8 cellular contexts compared by ENCODE assay signal in the genomic region with DNA sequence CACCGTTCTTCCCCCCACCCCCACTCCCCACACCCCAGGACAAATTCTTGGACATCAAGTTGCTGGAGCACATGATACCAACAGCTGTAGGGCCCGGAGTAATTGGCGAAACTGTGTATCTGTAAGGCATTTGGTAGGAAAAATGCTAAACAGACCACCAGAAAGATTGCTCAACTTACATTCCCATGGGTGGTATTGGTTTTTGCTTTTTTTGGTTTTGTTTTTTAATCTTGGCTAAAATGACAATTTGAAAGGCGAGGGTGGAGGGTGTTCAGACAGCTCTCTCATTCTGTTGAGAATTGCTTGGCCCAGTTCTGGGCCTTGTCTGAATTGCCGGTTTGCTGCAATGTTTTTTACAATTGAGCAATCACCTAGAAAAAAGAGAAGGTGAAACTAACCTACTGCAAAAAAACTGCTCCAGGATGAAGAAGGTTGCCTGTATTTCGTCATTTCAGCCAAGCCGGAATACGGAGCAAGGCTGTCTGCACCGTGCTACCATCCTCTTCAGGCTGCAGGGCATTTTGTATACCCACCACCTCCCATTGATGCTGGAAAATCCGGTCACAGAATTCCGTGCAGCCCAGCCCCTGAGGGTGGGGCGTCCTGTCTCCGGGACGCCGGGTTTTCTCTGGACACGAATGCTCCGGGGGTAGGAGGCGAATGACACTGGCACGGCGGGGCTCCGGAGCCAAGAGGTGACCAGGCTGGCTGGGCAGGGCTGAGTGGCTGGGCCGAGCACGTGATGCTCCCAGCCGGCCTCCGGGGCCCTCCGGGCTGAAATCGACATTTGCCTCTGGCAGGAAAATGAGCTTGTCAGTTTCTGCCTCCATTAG. TPM values are rescaled to one million over a fixed set of nuclear protein-coding genes. Genes with fewer than 3 reads are reported as not detected.
A peak's percentile ranks its signal among the peaks of the same experiment; 100 is the strongest.
DNase-seq lines count a peak whose midpoint lies in the region; ATAC-seq lines count a peak whose summit lies in the region.

A gene (plus strand): TSS at position 777 of the 833 bp plus-strand sequence. CDS start 28,058 bp downstream, outside the sequence.

- intact Hi-C loops in activated T-helper 2 cell treated with anti-CD3 and anti-CD28 coated beads, Interferon-gamma antibody, Interleukin-2, Interleukin-4, amounts not matched to agents 10 μg/mL and 5 μg/mL and 100 μg/mL, durations not matched to agents 14 hours and 24 hours and 36 hours (cut with micrococcal nuclease): no loop called here
- intact Hi-C loops in head of caudate nucleus (cut with DNase I): no loop called here

- H3K4me3 Mint-ChIP-seq in activated T-helper 2 cell treated with anti-CD3 and anti-CD28 coated beads, Interferon-gamma antibody, Interleukin-2, Interleukin-4, amounts not matched to agents 10 μg/mL and 5 μg/mL and 100 μg/mL, durations not matched to agents 14 hours and 24 hours and 36 hours (ENCODE audit: low read depth): peak within 1 kb of the TSS; percentile 42

- no peaks in the 10 kb centered on the region for H3K9me3 Mint-ChIP-seq in activated T-helper 2 cell treated with anti-CD3 and anti-CD28 coated beads, Interferon-gamma antibody, Interleukin-2, Interleukin-4, amounts not matched to agents 10 μg/mL and 5 μg/mL and 100 μg/mL, durations not matched to agents 14 hours and 24 hours and 36 hours

- peaks cover 43% of the 10 kb centered on the region for H3K27me3 Mint-ChIP-seq in activated T-helper 2 cell treated with anti-CD3 and anti-CD28 coated beads, Interferon-gamma antibody, Interleukin-2, Interleukin-4, amounts not matched to agents 10 μg/mL and 5 μg/mL and 100 μg/mL, durations not matched to agents 14 hours and 24 hours and 36 hours (ENCODE audit: low read depth)

- no peak within 1 kb of the TSS for H3K27ac Mint-ChIP-seq in activated T-helper 2 cell treated with anti-CD3 and anti-CD28 coated beads, Interferon-gamma antibody, Interleukin-2, Interleukin-4, amounts not matched to agents 10 μg/mL and 5 μg/mL and 100 μg/mL, durations not matched to agents 14 hours and 24 hours and 36 hours

- no peaks in the 10 kb centered on the region for H3K36me3 Mint-ChIP-seq in activated T-helper 2 cell treated with anti-CD3 and anti-CD28 coated beads, Interferon-gamma antibody, Interleukin-2, Interleukin-4, amounts not matched to agents 10 μg/mL and 5 μg/mL and 100 μg/mL, durations not matched to agents 14 hours and 24 hours and 36 hours (ENCODE audit: low read depth)

- peaks cover 6% of the 10 kb centered on the region for H3K4me1 Mint-ChIP-seq in activated T-helper 2 cell treated with anti-CD3 and anti-CD28 coated beads, Interferon-gamma antibody, Interleukin-2, Interleukin-4, amounts not matched to agents 10 μg/mL and 5 μg/mL and 100 μg/mL, durations not matched to agents 14 hours and 24 hours and 36 hours (ENCODE audit: low read depth)

- DNase-seq in C1 segment of cervical spinal cord (lab: John Stamatoyannopoulos, UW) (peak in 13 of 14 donors; percentile 21 to 86 (median 68)), NAMALWA (ENCODE audit: low spot score) (peak; percentile 41), head of caudate nucleus (peak; percentile 64 to 91 (median 81)), occipital lobe (lab: John Stamatoyannopoulos, UW) (peak; percentile 48), NCI-H187 treated with DMSO at 0.1 percent for 48 hours (lab: John Stamatoyannopoulos, UW) (no peak)
- no peak for DNase-seq in activated T-helper 2 cell treated with anti-CD3 and anti-CD28 coated beads, Interferon-gamma antibody, Interleukin-2, Interleukin-4, amounts not matched to agents 10 μg/mL and 5 μg/mL and 100 μg/mL, durations not matched to agents 14 hours and 24 hours and 36 hours (ENCODE audit: low spot score)
- no peak for DNase-seq in NK-92 treated with Interleukin-12 subunit alpha and Interleukin-12 subunit beta, amount 100 ng/mL, for 24 hours (lab: John Stamatoyannopoulos, UW)

- peak; percentile 65 for ATAC-seq in GM21515 (IDR thresholded peaks at IDR 0.05; ENCODE audit: unreplicated experiment)

RNA-seq across cellular contexts. Expression of the gene that starts here (rescaled TPM):
- total RNA-seq in activated T-helper 2 cell treated with anti-CD3 and anti-CD28 coated beads, Interferon-gamma antibody, Interleukin-2, Interleukin-4, amounts not matched to agents 10 μg/mL and 5 μg/mL and 100 μg/mL, durations not matched to agents 14 hours and 24 hours and 36 hours: 0.14 and 0.16 TPM in 2 replicates
- total RNA-seq in occipital lobe: 68.6 TPM

Comparison
In these comparisons a context has a peak if more than half of its experiments do, and no peak if none do; other contexts are left out.
1. RNA of the gene that starts here (total RNA-seq): 68.6 TPM in occipital lobe (single experiment); 0.14 to 0.16 TPM in activated T-helper 2 cell treated with anti-CD3 and anti-CD28 coated beads, Interferon-gamma antibody, Interleukin-2, Interleukin-4, amounts not matched to agents 10 μg/mL and 5 μg/mL and 100 μg/mL, durations not matched to agents 14 hours and 24 hours and 36 hours; every median in the first group is over 10 times any median in the second.
2. DNase-seq: peak in C1 segment of cervical spinal cord (13 of 14), NAMALWA (single experiment), head of caudate nucleus (42 of 42) and occipital lobe (single experiment); none in activated T-helper 2 cell treated with anti-CD3 and anti-CD28 coated beads, Interferon-gamma antibody, Interleukin-2, Interleukin-4, amounts not matched to agents 10 μg/mL and 5 μg/mL and 100 μg/mL, durations not matched to agents 14 hours and 24 hours and 36 hours (single experiment), NCI-H187 treated with DMSO at 0.1 percent for 48 hours (single experiment) and NK-92 treated with Interleukin-12 subunit alpha and Interleukin-12 subunit beta, amount 100 ng/mL, for 24 hours (single experiment).